26 cellular contexts compared by ENCODE assay signal in genomic region chrY:7771771-7772170, GRCh38.
"Had no signal": no experiment of that assay in that cellular context is flagged by ENCODE, and none has a peak within 500 bp of the region (broad histone marks: within the 10 kb centered on the region; RNA-seq: fewer than 3 reads in every experiment).

No MANE protein-coding gene starts in this region.

- H3K36me3 ChIP-seq: left ventricle myocardium inferior, neural progenitor cell, neutrophil, right atrium auricular region, right lobe of liver, suprapubic skin, thoracic aorta, tibial artery, vagina had no signal

- H3K27me3 ChIP-seq: hepatocyte, neural progenitor cell, neutrophil, right atrium auricular region, right lobe of liver, suprapubic skin, tibial artery, vagina had no signal

- H3K4me1 ChIP-seq: left ventricle myocardium inferior, neural progenitor cell, parathyroid adenoma, psoas muscle, right atrium auricular region, right lobe of liver, suprapubic skin, tibial artery, vagina had no signal

- H3K4me3 ChIP-seq: hepatocyte, left ventricle myocardium inferior, lung, neural progenitor cell, psoas muscle, right atrium auricular region, right lobe of liver, skin epidermis, suprapubic skin, thoracic aorta, tibial artery, vagina had no signal

- H3K27ac ChIP-seq: hepatocyte, left ventricle myocardium inferior, neural progenitor cell, neutrophil, parathyroid adenoma, psoas muscle, right atrium auricular region, right lobe of liver, skin epidermis, suprapubic skin, thoracic aorta, tibial artery, vagina had no signal

- DNase-seq: islet precursor cell; left ventricle myocardium inferior; mesendoderm; naive B cell; natural killer cell; nephron progenitor cell; occipital lobe; psoas muscle; right lobe of liver; stimulated activated CD4-positive, alpha-beta T cell treated with anti-CD3 and anti-CD28 coated beads, Interleukin-12 subunit alpha, Interleukin-12 subunit beta, amount 100 ng/mL, for 4 hours; stimulated activated CD4-positive, alpha-beta T cell treated with anti-CD3 and anti-CD28 coated beads, Interleukin-15, amount 100 ng/mL, for 24 hours; stimulated activated CD4-positive, alpha-beta T cell treated with anti-CD3 and anti-CD28 coated beads, Interleukin-2, amount 100 ng/mL, for 24 hours; stimulated activated CD4-positive, alpha-beta T cell treated with anti-CD3 and anti-CD28 coated beads, Interleukin-4, amount 100 ng/mL, for 1 hour; stimulated activated naive B cell treated with anti-CD40 and anti-IgM and Interleukin-4, amounts not matched to agents 10 μg/mL and 1 μg/mL and 100 μg/mL, for 72 hours; stimulated activated naive CD8-positive, alpha-beta T cell treated with anti-CD3 and anti-CD28 coated beads, Interleukin-15, Interleukin-2, amounts not matched to agents 100 U/mL and 50 U/mL, for 24 hours; tibial artery had no signal

- H3K9me3 ChIP-seq: left ventricle myocardium inferior, neutrophil, psoas muscle, right atrium auricular region, right lobe of liver, suprapubic skin, thoracic aorta, tibial artery, vagina had no signal
